In genomic region chr11:68430384-68430783, GRCh38 we compare ENCODE assay signal across 28 cellular contexts.
"Had no signal": no experiment of that assay in that cellular context is flagged by ENCODE, and none has a peak within 500 bp of the region (broad histone marks: within the 10 kb centered on the region; RNA-seq: fewer than 3 reads in every experiment).

No MANE protein-coding gene starts in this region.

- H2AFZ ChIP-seq: PC-9 had no signal

- DNase-seq: activated CD4-positive, alpha-beta memory T cell treated with anti-CD3 and anti-CD28 coated beads, Interleukin-2, amount 10 ng/mL, durations not matched to agents 7 days and 5 days; activated CD4-positive, alpha-beta T cell treated with anti-CD3 and anti-CD28 coated beads for 1 hour; activated CD4-positive, alpha-beta T cell treated with anti-CD3 and anti-CD28 coated beads for 48 hours; activated CD4-positive, CD25-positive, alpha-beta regulatory T cell; activated CD8-positive, alpha-beta memory T cell treated with anti-CD3 and anti-CD28 coated beads for 24 hours; activated CD8-positive, alpha-beta memory T cell treated with anti-CD3 and anti-CD28 coated beads, Interleukin-2, amount 10 ng/mL, durations not matched to agents 7 days and 5 days; activated CD8-positive, alpha-beta memory T cell treated with anti-CD3 and anti-CD28 coated beads, Interleukin-2, amount 50 U/mL, for 48 hours; activated effector memory CD4-positive, alpha-beta T cell treated with Interleukin-2 at 50 U/mL for 16 hours; activated naive CD4-positive, alpha-beta T cell treated with anti-CD3 and anti-CD28 coated beads, Interleukin-2, amount 10 ng/mL, durations not matched to agents 7 days and 5 days; activated naive CD8-positive, alpha-beta T cell treated with anti-CD3 and anti-CD28 coated beads, Interleukin-2, amount 50 U/mL, for 24 hours; activated T-cell treated with anti-CD3 and anti-CD28 coated beads, Interleukin-2, amount 50 U/mL, for 48 hours; anterior cingulate cortex; caudate nucleus; NCI-H1105; NCI-H1417 treated with DMSO at 0.1 percent for 48 hours; NCI-H187 treated with DMSO at 0.1 percent for 48 hours; NCI-H2081; NCI-H345; NCI-H524 treated with DMSO at 0.1 percent for 48 hours; NCI-H748 treated with DMSO at 0.1 percent for 48 hours; NK-92 treated with Interleukin-12 subunit alpha and Interleukin-12 subunit beta, amount 100 ng/mL, for 24 hours; Right ventricle myocardium superior; SW 1271; T-helper 1 cell; T-helper 2 cell; T-helper 9 cell; WERI-Rb-1 had no signal

- H3K4me2 ChIP-seq: PC-9 had no signal

- ATAC-seq: activated CD8-positive, alpha-beta memory T cell treated with anti-CD3 and anti-CD28 coated beads, Interleukin-2, amount 10 ng/mL, durations not matched to agents 7 days and 5 days; activated naive CD8-positive, alpha-beta T cell treated with anti-CD3 and anti-CD28 coated beads, Interleukin-2, amount 50 U/mL, for 24 hours had no signal

- H3K27ac ChIP-seq: PC-9, WERI-Rb-1 had no signal

- H3K4me3 ChIP-seq: PC-9 had no signal
